ENCODE assay signal across 21 cellular contexts in genomic region chr7:761101-761500, GRCh38. TPM values are rescaled to one million over a fixed set of nuclear protein-coding genes. Genes with fewer than 3 reads are reported as not detected.
DNase-seq lines count a peak whose midpoint lies in the region; ATAC-seq and TF ChIP-seq lines count a peak whose summit lies in the region.
"Had no signal": no experiment of that assay in that cellular context is flagged by ENCODE, and none has a peak within 500 bp of the region (broad histone marks: within the 10 kb centered on the region; RNA-seq: fewer than 3 reads in every experiment).

No MANE protein-coding gene starts in this region.

- H3K27ac ChIP-seq in lower lobe of right lung = no peak overlapping the region
- H3K27ac ChIP-seq: A549; BLaER1 treated with 17β-estradiol and CSF1 and Interleukin-3, amounts not matched to agents 10 nM and 100 nM had no signal

- H3K36me3 Mint-ChIP-seq in activated naive CD8-positive, alpha-beta T cell treated with anti-CD3 and anti-CD28 coated beads, Interleukin-2, amount 10 ng/mL, durations not matched to agents 7 days and 5 days = peaks cover 2% of the 10 kb centered on the region
- H3K36me3 Mint-ChIP-seq in activated naive CD8-positive, alpha-beta T cell treated with anti-CD3 and anti-CD28 coated beads for 36 hours = peaks cover 20% of the 10 kb centered on the region
- H3K36me3 Mint-ChIP-seq in endothelial cell (ENCODE audit: low read depth, unreplicated experiment) = peaks cover 30% of the 10 kb centered on the region

- H3K4me3 ChIP-seq in lower lobe of right lung = no peak overlapping the region
- H3K4me3 ChIP-seq: A549; BLaER1 treated with 17β-estradiol and CSF1 and Interleukin-3, amounts not matched to agents 10 nM and 100 nM; HAP-1 had no signal

- H3K9me3 Mint-ChIP-seq in activated naive CD8-positive, alpha-beta T cell treated with anti-CD3 and anti-CD28 coated beads, Interleukin-2, amount 10 ng/mL, durations not matched to agents 7 days and 5 days = no peaks in the 10 kb centered on the region
- no peaks in the 10 kb centered on the region for H3K9me3 Mint-ChIP-seq in activated naive CD8-positive, alpha-beta T cell treated with anti-CD3 and anti-CD28 coated beads for 36 hours
- H3K9me3 Mint-ChIP-seq in endothelial cell (ENCODE audit: unreplicated experiment) = no peaks in the 10 kb centered on the region
- H3K9me3 Mint-ChIP-seq: CD14-positive monocyte; CD4-positive, alpha-beta T cell; CD8-positive, alpha-beta memory T cell; HFFc6 had no signal

- intact Hi-C loops in lower lobe of right lung (cut with DNase I) = no loop called here

- no peaks in the 10 kb centered on the region for H3K4me1 ChIP-seq in lower lobe of right lung
- H3K4me1 ChIP-seq: A549; BE2C; BLaER1 treated with 17β-estradiol and CSF1 and Interleukin-3, amounts not matched to agents 10 nM and 100 nM; HAP-1 had no signal

- peaks cover 81% of the 10 kb centered on the region for H3K36me3 ChIP-seq in lower lobe of right lung

- TF ChIP-seq CTCF in endothelial cell (IDR thresholded peaks at IDR 0.05; ENCODE audit: unreplicated experiment) = no peak
- TF ChIP-seq CTCF in lower lobe of right lung (IDR thresholded peaks at IDR 0.05) = no peak

- POLR2A ChIA-PET in activated naive CD8-positive, alpha-beta T cell treated with anti-CD3 and anti-CD28 coated beads, Interleukin-2, amount 10 ng/mL, durations not matched to agents 7 days and 5 days (lab: Charles Lee) = no interaction called here

- no peaks in the 10 kb centered on the region for H3K27me3 ChIP-seq in lower lobe of right lung (ENCODE audit: low read depth)
- H3K27me3 ChIP-seq: BE2C; BLaER1 treated with 17β-estradiol and CSF1 and Interleukin-3, amounts not matched to agents 10 nM and 100 nM had no signal

- no peaks in the 10 kb centered on the region for H3K4me1 Mint-ChIP-seq in activated naive CD8-positive, alpha-beta T cell treated with anti-CD3 and anti-CD28 coated beads, Interleukin-2, amount 10 ng/mL, durations not matched to agents 7 days and 5 days
- no peaks in the 10 kb centered on the region for H3K4me1 Mint-ChIP-seq in activated naive CD8-positive, alpha-beta T cell treated with anti-CD3 and anti-CD28 coated beads for 36 hours
- peaks cover 16% of the 10 kb centered on the region for H3K4me1 Mint-ChIP-seq in endothelial cell (ENCODE audit: unreplicated experiment)
- H3K4me1 Mint-ChIP-seq: CD14-positive monocyte; CD8-positive, alpha-beta memory T cell had no signal

- ATAC-seq in activated naive CD8-positive, alpha-beta T cell treated with anti-CD3 and anti-CD28 coated beads, Interleukin-2, amount 10 ng/mL, durations not matched to agents 7 days and 5 days (ENCODE audit: low read depth) = no peak
- ATAC-seq in lower lobe of right lung = no peak
- ATAC-seq: A549 had no signal

- no peak overlapping the region for H3K4me3 Mint-ChIP-seq in activated naive CD8-positive, alpha-beta T cell treated with anti-CD3 and anti-CD28 coated beads, Interleukin-2, amount 10 ng/mL, durations not matched to agents 7 days and 5 days
- no peak overlapping the region for H3K4me3 Mint-ChIP-seq in activated naive CD8-positive, alpha-beta T cell treated with anti-CD3 and anti-CD28 coated beads for 36 hours
- H3K4me3 Mint-ChIP-seq in endothelial cell (ENCODE audit: unreplicated experiment) = peak overlapping the region; percentile 62
- H3K4me3 Mint-ChIP-seq: CD14-positive monocyte; CD4-positive, alpha-beta T cell; CD8-positive, alpha-beta memory T cell; HFFc6 had no signal

- peak overlapping the region; percentile 51 for H3K27ac Mint-ChIP-seq in activated naive CD8-positive, alpha-beta T cell treated with anti-CD3 and anti-CD28 coated beads, Interleukin-2, amount 10 ng/mL, durations not matched to agents 7 days and 5 days
- no peak overlapping the region for H3K27ac Mint-ChIP-seq in activated naive CD8-positive, alpha-beta T cell treated with anti-CD3 and anti-CD28 coated beads for 36 hours
- no peak overlapping the region for H3K27ac Mint-ChIP-seq in endothelial cell (ENCODE audit: unreplicated experiment)
- H3K27ac Mint-ChIP-seq: CD4-positive, alpha-beta T cell; CD8-positive, alpha-beta memory T cell; HFFc6 had no signal

- H3K27me3 Mint-ChIP-seq in activated naive CD8-positive, alpha-beta T cell treated with anti-CD3 and anti-CD28 coated beads, Interleukin-2, amount 10 ng/mL, durations not matched to agents 7 days and 5 days = no peaks in the 10 kb centered on the region
- H3K27me3 Mint-ChIP-seq in activated naive CD8-positive, alpha-beta T cell treated with anti-CD3 and anti-CD28 coated beads for 36 hours = no peaks in the 10 kb centered on the region
- peaks cover 3% of the 10 kb centered on the region for H3K27me3 Mint-ChIP-seq in endothelial cell (ENCODE audit: unreplicated experiment)
- H3K27me3 Mint-ChIP-seq: CD4-positive, alpha-beta T cell; CD8-positive, alpha-beta memory T cell had no signal

- H3K9me3 ChIP-seq in lower lobe of right lung = no peaks in the 10 kb centered on the region
- H3K9me3 ChIP-seq: A549, BE2C, HAP-1 had no signal

- DNase-seq in activated naive CD8-positive, alpha-beta T cell treated with anti-CD3 and anti-CD28 coated beads, Interleukin-2, amount 10 ng/mL, durations not matched to agents 7 days and 5 days = no peak
- no peak for DNase-seq in activated naive CD8-positive, alpha-beta T cell treated with anti-CD3 and anti-CD28 coated beads for 36 hours
- DNase-seq in endothelial cell (ENCODE audit: low spot score) (no peak), lower lobe of right lung (peak; percentile 34), MV-4-11 (lab: John Stamatoyannopoulos, UW) (no peak), NCI-H1105 (lab: John Stamatoyannopoulos, UW) (no peak)
- DNase-seq: 8988T; ACHN; AML-193; BE2C; CD4-positive, alpha-beta T cell; DMS 273 treated with DMSO at 0.1 percent for 48 hours; DMS53; DMS79 treated with DMSO at 0.1 percent for 48 hours; GOT3; HFFc6 had no signal

RNA-seq across cellular contexts. Expression of gene PRKAR1B, which starts 34.0 kb away (rescaled TPM):
- 10 to 100 TPM; 26.5 to 28.2 TPM for total RNA-seq in activated naive CD8-positive, alpha-beta T cell treated with anti-CD3 and anti-CD28 coated beads, Interleukin-2, amount 10 ng/mL, durations not matched to agents 7 days and 5 days
- total RNA-seq in activated naive CD8-positive, alpha-beta T cell treated with anti-CD3 and anti-CD28 coated beads for 36 hours = 10 to 100 TPM; 38.1 to 40.2 TPM
- total RNA-seq in endothelial cell (ENCODE audit: unreplicated experiment) = 21.7 TPM
- 16.8 TPM for total RNA-seq in lower lobe of right lung

RNA-seq across cellular contexts. Expression of gene DNAAF5, which starts 34.6 kb away (rescaled TPM):
- 10 to 100 TPM; 18.3 to 22.4 TPM for total RNA-seq in activated naive CD8-positive, alpha-beta T cell treated with anti-CD3 and anti-CD28 coated beads, Interleukin-2, amount 10 ng/mL, durations not matched to agents 7 days and 5 days
- total RNA-seq in activated naive CD8-positive, alpha-beta T cell treated with anti-CD3 and anti-CD28 coated beads for 36 hours = 10 to 100 TPM; 46.8 to 48.5 TPM
- total RNA-seq in endothelial cell (ENCODE audit: unreplicated experiment) (30.7 TPM), lower lobe of right lung (22.4 TPM)
